ENCODE assay signal across 8 cellular contexts in the genomic region with DNA sequence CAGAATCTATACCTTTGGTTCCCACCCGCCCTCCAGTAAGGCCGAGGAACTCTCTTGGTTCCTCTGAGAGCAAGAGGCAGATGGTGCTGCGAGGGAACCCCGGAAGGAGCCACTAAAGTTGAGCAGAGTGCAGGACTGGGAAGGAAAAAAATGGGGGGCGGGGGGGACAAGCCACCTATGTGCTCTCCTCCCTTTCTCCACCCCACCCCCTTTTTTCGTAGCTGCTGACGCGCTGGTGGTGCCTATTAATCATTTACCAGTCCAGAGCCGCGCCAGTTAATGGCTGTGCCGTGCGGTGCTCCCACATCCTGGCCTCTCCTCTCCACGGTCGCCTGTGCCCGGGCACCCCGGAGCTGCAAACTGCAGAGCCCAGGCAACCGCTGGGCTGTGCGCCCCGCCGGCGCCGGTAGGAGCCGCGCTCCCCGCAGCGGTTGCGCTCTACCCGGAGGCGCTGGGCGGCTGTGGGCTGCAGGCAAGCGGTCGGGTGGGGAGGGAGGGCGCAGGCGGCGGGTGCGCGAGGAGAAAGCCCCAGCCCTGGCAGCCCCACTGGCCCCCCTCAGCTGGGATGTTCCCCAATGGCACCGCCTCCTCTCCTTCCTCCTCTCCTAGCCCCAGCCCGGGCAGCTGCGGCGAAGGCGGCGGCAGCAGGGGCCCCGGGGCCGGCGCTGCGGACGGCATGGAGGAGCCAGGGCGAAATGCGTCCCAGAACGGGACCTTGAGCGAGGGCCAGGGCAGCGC. TPM values are rescaled to one million over a fixed set of nuclear protein-coding genes. Genes with fewer than 3 reads are reported as not detected.
A peak's percentile ranks its signal among the peaks of the same experiment; 100 is the strongest.
DNase-seq lines count a peak whose midpoint lies in the region; ATAC-seq and TF ChIP-seq lines count a peak whose summit lies in the region.

No MANE protein-coding gene starts in this region.

- H3K9ac ChIP-seq in endodermal cell (ENCODE audit: extremely low read depth, low read length, poor library complexity, severe bottlenecking) (no peak overlapping the region), mucosa of rectum (ENCODE audit: low read depth in 1 of 2, low read length in 2 of 2) (peak overlapping the region; percentile 68 to 77)

- H3K4me3 ChIP-seq in CD4-positive, alpha-beta memory T cell (ENCODE audit: low read length in 2 of 2): no peak overlapping the region
- peak overlapping the region; percentile 83 for H3K4me3 ChIP-seq in endodermal cell (ENCODE audit: low read length)
- H3K4me3 ChIP-seq in mucosa of rectum (ENCODE audit: low read length in 2 of 2): peak overlapping the region; percentile 70 to 86

- 0 to 1% methylated on average over 16 to 53 of the region's 53 CpGs for WGBS in endodermal cell (ENCODE audit: insufficient coverage in 1 of 2, insufficient read length in 1 of 2), 2 experiments

- no peak overlapping the region for H3K27ac Mint-ChIP-seq in CD4-positive, alpha-beta memory T cell
- peak overlapping the region; percentile 83 for H3K27ac Mint-ChIP-seq in endodermal cell

- H3K27me3 ChIP-seq in CD4-positive, alpha-beta memory T cell (ENCODE audit: insufficient read depth, low read length): peaks cover 4% of the 10 kb centered on the region
- H3K27me3 ChIP-seq in endodermal cell (ENCODE audit: control insufficient read depth, insufficient read depth, low read length, poor library complexity, severe bottlenecking) (peaks cover 86% of the 10 kb centered on the region), mucosa of rectum (ENCODE audit: control insufficient read depth in 2 of 2, insufficient read depth in 2 of 2, low read length in 2 of 2) (peaks cover 0 to 3% of the 10 kb centered on the region in 2 donors)

- no peaks in the 10 kb centered on the region for H3K9me3 ChIP-seq in CD4-positive, alpha-beta memory T cell (ENCODE audit: control insufficient read depth in 1 of 2, low read length in 2 of 2)
- H3K9me3 ChIP-seq in endodermal cell (ENCODE audit: control insufficient read depth, low read length) (peaks cover 12% of the 10 kb centered on the region), mucosa of rectum (ENCODE audit: control insufficient read depth in 2 of 2, low read length in 2 of 2) (no peaks in the 10 kb centered on the region)

- CTCF ChIA-PET in CD4-positive, alpha-beta memory T cell (lab: Charles Lee; ENCODE audit: partially characterized antibody): no interaction called here
- CTCF ChIA-PET in RWPE1 (lab: Yijun Ruan, JAX): no interaction called here

- H3K27ac ChIP-seq in CD4-positive, alpha-beta memory T cell (ENCODE audit: low read depth, low read length): no peak overlapping the region
- H3K27ac ChIP-seq in endodermal cell (ENCODE audit: low read depth, low read length) (no peak overlapping the region), mucosa of rectum (ENCODE audit: low read depth in 2 of 2, low read length in 2 of 2) (peak overlapping the region; percentile 89 to 95), RWPE1 (no peak overlapping the region)

- no peaks in the 10 kb centered on the region for H3K36me3 Mint-ChIP-seq in CD4-positive, alpha-beta memory T cell
- peaks cover 5% of the 10 kb centered on the region for H3K36me3 Mint-ChIP-seq in endodermal cell (ENCODE audit: low read depth)

- TF ChIP-seq CTCF in endodermal cell (conservative IDR thresholded peaks at IDR 0.05) (peak; percentile 61), RWPE1 (conservative IDR thresholded peaks at IDR 0.05; ENCODE audit: low read depth) (no peak)

- DNase-seq in CD4-positive, alpha-beta memory T cell: no peak
- DNase-seq in NCI-H128 (lab: John Stamatoyannopoulos, UW; ENCODE audit: unreplicated experiment): peak; percentile 22
- peak; percentile 83 for DNase-seq in endodermal cell
- no peak for DNase-seq in NCI-H2171 treated with DMSO at 0.1 percent for 48 hours (lab: John Stamatoyannopoulos, UW)
- DNase-seq in RWPE1 (ENCODE audit: low spot score): no peak

- no peaks in the 10 kb centered on the region for H3K36me3 ChIP-seq in CD4-positive, alpha-beta memory T cell (ENCODE audit: insufficient read depth, low read length)
- H3K36me3 ChIP-seq in endodermal cell (ENCODE audit: control insufficient read depth, insufficient read depth, low read length) (no peaks in the 10 kb centered on the region), mucosa of rectum (ENCODE audit: control insufficient read depth in 2 of 2, insufficient read depth in 2 of 2, low read length in 2 of 2) (no peaks in the 10 kb centered on the region)

- ATAC-seq in HG03432 (IDR thresholded peaks at IDR 0.05; ENCODE audit: unreplicated experiment) (no peak), GM19324 (IDR thresholded peaks at IDR 0.05; ENCODE audit: low FRiP score, unreplicated experiment) (no peak)

- H3K4me1 ChIP-seq in CD4-positive, alpha-beta memory T cell (ENCODE audit: insufficient read depth, low read length): peaks cover 10% of the 10 kb centered on the region
- H3K4me1 ChIP-seq in endodermal cell (ENCODE audit: control insufficient read depth, insufficient read depth, low read length) (no peaks in the 10 kb centered on the region), mucosa of rectum (ENCODE audit: control insufficient read depth in 2 of 2, insufficient read depth in 2 of 2, low read length in 2 of 2) (peaks cover 15 to 19% of the 10 kb centered on the region in 2 donors)

- POLR2A ChIA-PET in CD4-positive, alpha-beta memory T cell (lab: Charles Lee; ENCODE audit: partially characterized antibody): no interaction called here
- POLR2A ChIA-PET in RWPE1 (lab: Yijun Ruan, JAX; ENCODE audit: low non-redundant PET): no interaction called here

- peak overlapping the region in 7 of 8 donors; percentile 44 to 81 (median 71) for H3K4me3 Mint-ChIP-seq in CD4-positive, alpha-beta memory T cell
- peak overlapping the region; percentile 66 for H3K4me3 Mint-ChIP-seq in endodermal cell

- H3K9me3 Mint-ChIP-seq in CD4-positive, alpha-beta memory T cell: peaks cover 0 to 10% (median 4%) of the 10 kb centered on the region in 8 donors
- H3K9me3 Mint-ChIP-seq in endodermal cell: peaks cover 16% of the 10 kb centered on the region

- peaks cover 50 to 54% of the 10 kb centered on the region in 2 donors for H3K27me3 Mint-ChIP-seq in CD4-positive, alpha-beta memory T cell
- peaks cover 85% of the 10 kb centered on the region for H3K27me3 Mint-ChIP-seq in endodermal cell (ENCODE audit: insufficient read depth)

- intact Hi-C loops in CD4-positive, alpha-beta memory T cell (cut with micrococcal nuclease): no loop called here

- peaks cover 22 to 41% (median 25%) of the 10 kb centered on the region in 4 donors for H3K4me1 Mint-ChIP-seq in CD4-positive, alpha-beta memory T cell
- peaks cover 23% of the 10 kb centered on the region for H3K4me1 Mint-ChIP-seq in endodermal cell

RNA-seq across cellular contexts. Expression of a gene that starts 1.3 kb away (rescaled TPM):
- total RNA-seq in CD4-positive, alpha-beta memory T cell: not detected
- polyA plus RNA-seq in CD4-positive, alpha-beta memory T cell: not detected
- 1 to 10 TPM in 1 of 2 donors, under 1 TPM in 1; 0.69 to 1.2 TPM for total RNA-seq in endodermal cell
- 0.36 TPM for polyA plus RNA-seq in endodermal cell (2013, experiment 1 of 2)
- 0.21 TPM for polyA plus RNA-seq in endodermal cell (2013, experiment 2 of 2)

RNA-seq across cellular contexts. Expression of a gene that starts 46.9 kb away (rescaled TPM):
- not detected for total RNA-seq in CD4-positive, alpha-beta memory T cell
- not detected for polyA plus RNA-seq in CD4-positive, alpha-beta memory T cell
- total RNA-seq in endodermal cell: under 1 TPM; 0.29 to 0.59 TPM
- polyA plus RNA-seq in endodermal cell (2013, experiment 1 of 2): not detected
- 0.12 TPM for polyA plus RNA-seq in endodermal cell (2013, experiment 2 of 2)

Comparison
In these comparisons a context has a peak if more than half of its experiments do, and no peak if none do; other contexts are left out.
1. DNase-seq: peak in NCI-H128 (single experiment) and endodermal cell (single experiment); none in CD4-positive, alpha-beta memory T cell (0 of 5), NCI-H2171 treated with DMSO at 0.1 percent for 48 hours (single experiment) and RWPE1 (single experiment).
2. H3K27ac ChIP-seq: peak in mucosa of rectum (2 of 2); none in CD4-positive, alpha-beta memory T cell (single experiment), endodermal cell (single experiment) and RWPE1 (single experiment).
3. H3K4me3 ChIP-seq: peak in endodermal cell (single experiment) and mucosa of rectum (2 of 2); none in CD4-positive, alpha-beta memory T cell (0 of 2).